23 cellular contexts compared by ENCODE assay signal in genomic region chr13:111262281-111262680, GRCh38. TPM values are rescaled to one million over a fixed set of nuclear protein-coding genes. Genes with fewer than 3 reads are reported as not detected.
"Had no signal": no experiment of that assay in that cellular context is flagged by ENCODE, and none has a peak within 500 bp of the region (broad histone marks: within the 10 kb centered on the region; RNA-seq: fewer than 3 reads in every experiment).

No MANE protein-coding gene starts in this region.

- H3K4me3 ChIP-seq: right lobe of liver, skin epidermis, stomach, suprapubic skin, tibial nerve had no signal

- H3K9me3 ChIP-seq: right lobe of liver, stomach, suprapubic skin had no signal

- H3K27ac ChIP-seq: parathyroid adenoma, right lobe of liver, skin epidermis, stomach, suprapubic skin, tibial nerve, VCaP had no signal

- H3K27ac Mint-ChIP-seq: dendritic cell treated with granulocyte-macrophage colony-stimulating factor and Interleukin-4, amounts not matched to agents 40 ng/mL and 50 ng/mL, for 4 days; T-helper 2 cell treated with Interferon-gamma antibody and Interleukin-4, amounts not matched to agents 5 μg/mL and 100 μg/mL, for 36 hours had no signal

- DNase-seq: activated CD4-positive, alpha-beta T cell treated with anti-CD3 and anti-CD28 coated beads, Interleukin-2, amount 50 U/mL, for 4 hours; activated T-cell treated with anti-CD3 and anti-CD28 coated beads for 4 hours; aorta; effector CD8-positive, alpha-beta T cell; hippocampal formation; mesenchymal stem cell; nephron progenitor cell; right lobe of liver; stimulated activated CD4-positive, alpha-beta T cell treated with anti-CD3 and anti-CD28 coated beads, Interleukin-1b, Interleukin-23, amount 100 ng/mL, for 48 hours; stomach had no signal

- H3K4me1 Mint-ChIP-seq: nephron progenitor cell had no signal

- H3K4me1 ChIP-seq: parathyroid adenoma, right lobe of liver, stomach, suprapubic skin, tibial nerve had no signal

- H3K27me3 ChIP-seq: right lobe of liver, stomach, suprapubic skin, tibial nerve had no signal

- H3K4me3 Mint-ChIP-seq: brain; dendritic cell treated with granulocyte-macrophage colony-stimulating factor and Interleukin-4, amounts not matched to agents 40 ng/mL and 50 ng/mL, for 4 days; nephron progenitor cell; T-helper 2 cell treated with Interferon-gamma antibody and Interleukin-4, amounts not matched to agents 5 μg/mL and 100 μg/mL, for 36 hours had no signal

- ATAC-seq: activated CD4-positive, CD25-positive, alpha-beta regulatory T cell treated with anti-CD3 and anti-CD28 coated beads, Interleukin-2, amount 50 U/mL, for 24 hours; right lobe of liver had no signal

- H3K27me3 Mint-ChIP-seq: brain; dendritic cell treated with granulocyte-macrophage colony-stimulating factor and Interleukin-4, amounts not matched to agents 40 ng/mL and 50 ng/mL, for 4 days had no signal

RNA-seq across cellular contexts. Expression of gene TEX29, which starts 58.2 kb away (rescaled TPM):
- total RNA-seq: activated CD8-positive, alpha-beta memory T cell treated with anti-CD3 and anti-CD28 coated beads for 36 hours; frontal cortex; lower leg skin; stomach; suprapubic skin; urinary bladder had no signal
